8 cellular contexts compared by ENCODE assay signal in the genomic region with DNA sequence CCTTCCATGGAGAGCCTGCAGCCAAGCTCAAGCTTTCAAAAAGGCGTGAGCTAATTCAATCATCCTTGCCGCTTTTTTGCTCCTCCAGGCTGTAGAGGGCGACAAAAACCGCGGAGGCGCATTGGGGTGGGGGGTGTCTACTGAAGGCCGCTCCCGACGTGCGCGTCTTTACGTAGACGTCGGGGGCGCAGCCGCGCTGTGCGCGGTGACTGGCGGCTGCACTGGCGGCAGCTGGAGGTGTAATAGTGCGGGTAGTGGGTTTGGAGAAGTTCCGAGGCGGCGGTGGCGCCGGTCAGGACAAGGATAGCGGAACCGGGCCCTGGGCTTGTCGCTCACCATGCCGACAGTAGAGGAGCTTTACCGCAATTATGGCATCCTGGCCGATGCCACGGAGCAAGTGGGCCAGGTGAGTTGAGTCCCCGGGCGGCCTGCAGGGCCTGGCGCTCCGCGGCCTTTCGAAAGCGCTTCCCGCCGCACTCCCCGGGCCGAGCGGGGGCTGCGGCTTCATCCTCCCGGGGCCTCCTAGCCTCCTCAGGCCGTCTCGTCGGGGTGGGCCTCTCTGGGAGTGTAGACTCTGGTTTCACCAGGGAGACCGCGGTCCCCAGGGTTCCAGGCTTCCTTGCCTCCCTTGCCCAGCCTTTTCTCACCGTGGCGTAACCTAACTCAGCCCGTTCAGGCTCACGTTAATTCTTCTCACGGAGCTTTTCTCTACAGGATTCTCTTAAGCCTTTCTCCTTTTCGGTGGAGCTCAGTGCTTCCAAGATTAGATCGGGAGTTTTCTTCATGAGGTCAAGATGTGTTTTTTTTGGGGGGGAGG. TPM values are rescaled to one million over a fixed set of nuclear protein-coding genes. Genes with fewer than 3 reads are reported as not detected.
DNase-seq lines count a peak whose midpoint lies in the region; ATAC-seq and TF ChIP-seq lines count a peak whose summit lies in the region.

A gene (plus strand): TSS at position 206 of the 817 bp plus-strand sequence. CDS start 132 bp downstream, at position 338.

- H3K9me3 Mint-ChIP-seq in activated T-cell treated with anti-CD3 and anti-CD28 coated beads, Interleukin-2, amount 50 U/mL, for 4 hours: no peaks in the 10 kb centered on the region

- ATAC-seq in DND-41 (ENCODE audit: insufficient read depth, low read depth) (peak; percentile 95), GM21737 (IDR thresholded peaks at IDR 0.05; ENCODE audit: unreplicated experiment) (peak; percentile 97), Panc1 (peak; percentile 100), esophagus mucosa (peak; percentile 100)
- ATAC-seq in activated T-cell treated with anti-CD3 and anti-CD28 coated beads, Interleukin-2, amount 50 U/mL, for 4 hours: peak; percentile 99

- TF ChIP-seq CTCF in DND-41 (IDR thresholded peaks at IDR 0.05; ENCODE audit: borderline replicate concordance, extremely low read depth, low read length, poor library complexity, severe bottlenecking): peak; percentile 89
- peak; percentile 74 for TF ChIP-seq CTCF in KMS-11 (conservative IDR thresholded peaks at IDR 0.05; ENCODE audit: low read depth, low read length)
- TF ChIP-seq CTCF in Panc1 (IDR thresholded peaks at IDR 0.05): peak; percentile 91

- peaks cover 5% of the 10 kb centered on the region for H3K36me3 Mint-ChIP-seq in activated T-cell treated with anti-CD3 and anti-CD28 coated beads, Interleukin-2, amount 50 U/mL, for 4 hours (ENCODE audit: insufficient read depth)

- H3K27me3 ChIP-seq in DND-41 (ENCODE audit: insufficient read depth, low read length, poor library complexity) (no peaks in the 10 kb centered on the region), KMS-11 (ENCODE audit: insufficient read depth, low read depth) (no peaks in the 10 kb centered on the region), Panc1 (ENCODE audit: control insufficient read depth, insufficient read depth, low read length) (no peaks in the 10 kb centered on the region), muscle layer of colon (ENCODE audit: control insufficient read depth in 1 of 2, insufficient read depth in 2 of 2, low read length in 2 of 2) (no peaks in the 10 kb centered on the region)

- peaks cover 56% of the 10 kb centered on the region for H3K79me2 ChIP-seq in DND-41 (ENCODE audit: insufficient read depth, low read length)
- H3K79me2 ChIP-seq in KMS-11 (ENCODE audit: insufficient read depth, low read depth): peaks cover 50% of the 10 kb centered on the region

- peak; percentile 95 for DNase-seq in DND-41
- peak; percentile 79 for DNase-seq in Panc1 (ENCODE audit: low read depth, low spot score)
- DNase-seq in activated T-cell treated with anti-CD3 and anti-CD28 coated beads, Interleukin-2, amount 50 U/mL, for 4 hours: peak; percentile 89
- DNase-seq in stimulated activated CD8-positive, alpha-beta memory T cell treated with anti-CD3 and anti-CD28 coated beads, Interleukin-7, amount 100 ng/mL, for 24 hours (ENCODE audit: low read depth): peak; percentile 88

- H3K4me1 ChIP-seq in DND-41 (ENCODE audit: insufficient read depth, low read length) (peaks cover 34% of the 10 kb centered on the region), KMS-11 (ENCODE audit: low read depth, poor library complexity, severe bottlenecking) (peaks cover 40% of the 10 kb centered on the region), Panc1 (ENCODE audit: control insufficient read depth, insufficient read depth, low read length) (peaks cover 7% of the 10 kb centered on the region; the same call in 1 of the 2 replicates), muscle layer of colon (ENCODE audit: insufficient read depth, low read length) (peaks cover 6% of the 10 kb centered on the region)

- H3K27me3 Mint-ChIP-seq in activated T-cell treated with anti-CD3 and anti-CD28 coated beads, Interleukin-2, amount 50 U/mL, for 4 hours (ENCODE audit: low read depth): no peaks in the 10 kb centered on the region

- H3K9me3 ChIP-seq in DND-41 (ENCODE audit: insufficient read depth, low read length, severe bottlenecking) (no peaks in the 10 kb centered on the region), Panc1 (ENCODE audit: control insufficient read depth, insufficient read depth, low read depth, low read length) (no peaks in the 10 kb centered on the region), muscle layer of colon (ENCODE audit: low read length) (no peaks in the 10 kb centered on the region)

- in situ Hi-C loops in Panc1 (cut with HindIII; ENCODE audit: low pct_unique_long_range_greater_than_20kb, low sequenced_read_pairs): no loop called here

- H3K9ac ChIP-seq in DND-41 (ENCODE audit: low read depth, low read length) (peak within 1 kb of the TSS; percentile 87), KMS-11 (peak within 1 kb of the TSS; percentile 75), muscle layer of colon (ENCODE audit: low read length) (peak within 1 kb of the TSS; percentile 96)

- H3K27ac ChIP-seq in DND-41 (ENCODE audit: low read length): peak within 1 kb of the TSS; percentile 84
- H3K27ac ChIP-seq in KMS-11: peak within 1 kb of the TSS; percentile 81
- peak within 1 kb of the TSS; percentile 91 for H3K27ac ChIP-seq in Panc1 (ENCODE audit: low read length)
- H3K27ac ChIP-seq in muscle layer of colon (ENCODE audit: low read depth, low read length): peak within 1 kb of the TSS; percentile 71

- H3K4me1 Mint-ChIP-seq in activated T-cell treated with anti-CD3 and anti-CD28 coated beads, Interleukin-2, amount 50 U/mL, for 4 hours (ENCODE audit: low read depth): peaks cover 44% of the 10 kb centered on the region

- POLR2A ChIA-PET in Panc1 (lab: Charles Lee): no interaction called here

- H2AFZ ChIP-seq in DND-41 (ENCODE audit: low read depth, low read length) (peak within 1 kb of the TSS; percentile 95), KMS-11 (ENCODE audit: low read depth) (peak within 1 kb of the TSS; percentile 85)

- H3K36me3 ChIP-seq in DND-41 (ENCODE audit: insufficient read depth, low read length): peaks cover 12% of the 10 kb centered on the region
- H3K36me3 ChIP-seq in KMS-11 (ENCODE audit: insufficient read depth): no peaks in the 10 kb centered on the region
- H3K36me3 ChIP-seq in Panc1 (ENCODE audit: control insufficient read depth, insufficient read depth, low read length): no peaks in the 10 kb centered on the region; the same call in 1 of the 2 replicates
- H3K36me3 ChIP-seq in muscle layer of colon (ENCODE audit: insufficient read depth, low read length): no peaks in the 10 kb centered on the region

- CTCF ChIA-PET in Panc1 (lab: Charles Lee): interaction anchor here (0.6 to 1.0 kb wide), 4 partner anchors 46 to 240 kb away, joined by 3 to 11 read pairs (median 4); a partner anchor contains a TSS

- H3K4me3 ChIP-seq in DND-41 (ENCODE audit: low read depth in 1 of 2, low read length in 2 of 2): peak within 1 kb of the TSS; percentile 83 to 87
- H3K4me3 ChIP-seq in KMS-11 (IDR thresholded peaks at IDR 0.05; ENCODE audit: insufficient read depth, low read depth, low read length): no peak within 1 kb of the TSS
- H3K4me3 ChIP-seq in Panc1 (ENCODE audit: low read depth in 2 of 2, low read length in 2 of 2): peak within 1 kb of the TSS; percentile 85 to 98
- H3K4me3 ChIP-seq in muscle layer of colon (ENCODE audit: low read depth in 1 of 2, low read length in 2 of 2): peak within 1 kb of the TSS; percentile 51 to 92

- H4K20me1 ChIP-seq in DND-41 (ENCODE audit: insufficient read depth, low read length) (peaks cover 44% of the 10 kb centered on the region), KMS-11 (ENCODE audit: insufficient read depth) (peaks cover 13% of the 10 kb centered on the region)

- H3K4me2 ChIP-seq in DND-41 (ENCODE audit: insufficient read depth, low read length): peak within 1 kb of the TSS; percentile 98
- H3K4me2 ChIP-seq in KMS-11: peak within 1 kb of the TSS; percentile 100

- intact Hi-C loops in Panc1 (cut with micrococcal nuclease; ENCODE audit: unreplicated experiment): loop anchor here (5.0 kb wide), 1 partner anchor 105 kb away; no protein-coding TSS in a partner anchor

- peak within 1 kb of the TSS; percentile 99 for H3K4me3 Mint-ChIP-seq in activated T-cell treated with anti-CD3 and anti-CD28 coated beads, Interleukin-2, amount 50 U/mL, for 4 hours

- TSS peak; percentile 80 for BruUV-seq in Panc1 (replicated peaks; lab: Mats Ljungman, UMichigan)

RNA-seq across cellular contexts. Expression of the gene that starts here (rescaled TPM):
- total RNA-seq in Panc1 (2021; ENCODE audit: unreplicated experiment): 102 TPM
- polyA plus RNA-seq in Panc1 (2012; ENCODE audit: insufficient read length): 51.1 TPM
- 100 to 1,000 TPM; 199 to 216 (median 212) TPM for total RNA-seq in activated T-cell treated with anti-CD3 and anti-CD28 coated beads, Interleukin-2, amount 50 U/mL, for 4 hours
- total RNA-seq in esophagus mucosa: 64.2 TPM
